ENCODE assay signal across 36 cellular contexts in genomic region chrX:100596601-100597000, GRCh38. TPM values are rescaled to one million over a fixed set of nuclear protein-coding genes. Genes with fewer than 3 reads are reported as not detected.
"Had no signal": no experiment of that assay in that cellular context is flagged by ENCODE, and none has a peak within 500 bp of the region (broad histone marks: within the 10 kb centered on the region; RNA-seq: fewer than 3 reads in every experiment).

No MANE protein-coding gene starts in this region.

- DNase-seq: activated CD4-positive, alpha-beta memory T cell treated with anti-CD3 and anti-CD28 coated beads, Interleukin-2, amount 10 ng/mL, durations not matched to agents 7 days and 5 days; activated CD4-positive, alpha-beta T cell treated with anti-CD3 and anti-CD28 coated beads for 1 hour; activated CD4-positive, alpha-beta T cell treated with anti-CD3 and anti-CD28 coated beads for 36 hours; activated CD4-positive, alpha-beta T cell treated with anti-CD3 and anti-CD28 coated beads for 48 hours; activated CD4-positive, alpha-beta T cell treated with anti-CD3 and anti-CD28 coated beads, Interleukin-2, amount 10 ng/mL, durations not matched to agents 7 days and 5 days; activated CD4-positive, alpha-beta T cell treated with anti-CD3 and anti-CD28 coated beads, Interleukin-2, amount 50 U/mL, for 48 hours; activated CD4-positive, CD25-positive, alpha-beta regulatory T cell; activated CD8-positive, alpha-beta memory T cell treated with anti-CD3 and anti-CD28 coated beads for 24 hours; activated CD8-positive, alpha-beta memory T cell treated with anti-CD3 and anti-CD28 coated beads, Interleukin-2, amount 10 ng/mL, durations not matched to agents 7 days and 5 days; activated CD8-positive, alpha-beta memory T cell treated with anti-CD3 and anti-CD28 coated beads, Interleukin-2, amount 50 U/mL, for 48 hours; activated CD8-positive, alpha-beta T cell treated with anti-CD3 and anti-CD28 coated beads, Interleukin-2, amount 10 ng/mL, durations not matched to agents 7 days and 5 days; activated effector memory CD4-positive, alpha-beta T cell treated with Interleukin-2 at 50 U/mL for 16 hours; activated gamma-delta T cell; activated naive CD4-positive, alpha-beta T cell treated with anti-CD3 and anti-CD28 coated beads, Interleukin-2, amount 10 ng/mL, durations not matched to agents 7 days and 5 days; activated naive CD4-positive, alpha-beta T cell treated with Interleukin-2 at 50 U/mL for 16 hours; activated naive CD8-positive, alpha-beta T cell treated with anti-CD3 and anti-CD28 coated beads, Interleukin-2, amount 10 ng/mL, durations not matched to agents 7 days and 5 days; activated naive CD8-positive, alpha-beta T cell treated with anti-CD3 and anti-CD28 coated beads, Interleukin-2, amount 50 U/mL, for 24 hours; activated T-cell treated with anti-CD3 and anti-CD28 coated beads, Interleukin-2, amount 50 U/mL, for 24 hours; activated T-cell treated with anti-CD3 and anti-CD28 coated beads, Interleukin-2, amount 50 U/mL, for 48 hours; amygdala; anterior cingulate cortex; central memory CD4-positive, alpha-beta T cell; T-helper 1 cell; T-helper 2 cell; T-helper 9 cell; WERI-Rb-1 had no signal

- H3K27me3 Mint-ChIP-seq: activated CD4-positive, alpha-beta T cell treated with anti-CD3 and anti-CD28 coated beads for 36 hours; activated CD4-positive, alpha-beta T cell treated with anti-CD3 and anti-CD28 coated beads, Interleukin-2, amount 10 ng/mL, durations not matched to agents 7 days and 5 days; activated naive CD4-positive, alpha-beta T cell treated with anti-CD3 and anti-CD28 coated beads, Interleukin-2, amount 10 ng/mL, durations not matched to agents 7 days and 5 days; activated naive CD8-positive, alpha-beta T cell; brain had no signal

- H3K27ac Mint-ChIP-seq: activated CD4-positive, alpha-beta memory T cell treated with anti-CD3 and anti-CD28 coated beads, Interleukin-2, amount 10 ng/mL, durations not matched to agents 7 days and 5 days; activated CD4-positive, alpha-beta T cell treated with anti-CD3 and anti-CD28 coated beads for 36 hours; activated CD4-positive, alpha-beta T cell treated with anti-CD3 and anti-CD28 coated beads, Interleukin-2, amount 10 ng/mL, durations not matched to agents 7 days and 5 days; activated CD8-positive, alpha-beta memory T cell treated with anti-CD3 and anti-CD28 coated beads, Interleukin-2, amount 10 ng/mL, durations not matched to agents 7 days and 5 days; activated CD8-positive, alpha-beta T cell treated with anti-CD3 and anti-CD28 coated beads, Interleukin-2, amount 10 ng/mL, durations not matched to agents 7 days and 5 days; activated naive CD4-positive, alpha-beta T cell treated with anti-CD3 and anti-CD28 coated beads, Interleukin-2, amount 10 ng/mL, durations not matched to agents 7 days and 5 days; activated naive CD4-positive, alpha-beta T cell treated with anti-CD3 and anti-CD28 coated beads, Interleukin-2, amount 50 U/mL, for 24 hours; activated naive CD8-positive, alpha-beta T cell; activated naive CD8-positive, alpha-beta T cell treated with anti-CD3 and anti-CD28 coated beads, Interleukin-2, amount 10 ng/mL, durations not matched to agents 7 days and 5 days; activated naive CD8-positive, alpha-beta T cell treated with anti-CD3 and anti-CD28 coated beads, Interleukin-2, amount 50 U/mL, for 24 hours; activated T-cell treated with anti-CD3 and anti-CD28 coated beads, Interleukin-2, amount 50 U/mL, for 24 hours; activated T-helper 2 cell treated with anti-CD3 and anti-CD28 coated beads, Interferon-gamma antibody, Interleukin-2, Interleukin-4, amounts not matched to agents 10 μg/mL and 5 μg/mL and 100 μg/mL, durations not matched to agents 14 hours and 24 hours and 36 hours; T-helper 1 cell treated with Interleukin-12 subunit alpha and Interleukin-12 subunit beta and Interleukin-4 antibody, amounts not matched to agents 30 μg/mL and 1 μg/mL, for 36 hours; T-helper 2 cell treated with Interferon-gamma antibody and Interleukin-4, amounts not matched to agents 5 μg/mL and 100 μg/mL, for 36 hours; WTC11 had no signal

- H3K36me3 ChIP-seq: ascending aorta, WERI-Rb-1 had no signal

- H3K4me3 Mint-ChIP-seq: activated CD4-positive, alpha-beta memory T cell treated with anti-CD3 and anti-CD28 coated beads, Interleukin-2, amount 10 ng/mL, durations not matched to agents 7 days and 5 days; activated CD4-positive, alpha-beta T cell treated with anti-CD3 and anti-CD28 coated beads for 36 hours; activated CD4-positive, alpha-beta T cell treated with anti-CD3 and anti-CD28 coated beads, Interleukin-2, amount 10 ng/mL, durations not matched to agents 7 days and 5 days; activated CD8-positive, alpha-beta memory T cell treated with anti-CD3 and anti-CD28 coated beads, Interleukin-2, amount 10 ng/mL, durations not matched to agents 7 days and 5 days; activated CD8-positive, alpha-beta T cell treated with anti-CD3 and anti-CD28 coated beads, Interleukin-2, amount 10 ng/mL, durations not matched to agents 7 days and 5 days; activated naive CD4-positive, alpha-beta T cell treated with anti-CD3 and anti-CD28 coated beads, Interleukin-2, amount 10 ng/mL, durations not matched to agents 7 days and 5 days; activated naive CD4-positive, alpha-beta T cell treated with anti-CD3 and anti-CD28 coated beads, Interleukin-2, amount 50 U/mL, for 24 hours; activated naive CD8-positive, alpha-beta T cell; activated naive CD8-positive, alpha-beta T cell treated with anti-CD3 and anti-CD28 coated beads, Interleukin-2, amount 10 ng/mL, durations not matched to agents 7 days and 5 days; activated naive CD8-positive, alpha-beta T cell treated with anti-CD3 and anti-CD28 coated beads, Interleukin-2, amount 50 U/mL, for 24 hours; activated T-cell treated with anti-CD3 and anti-CD28 coated beads, Interleukin-2, amount 50 U/mL, for 24 hours; brain; T-helper 1 cell treated with Interleukin-12 subunit alpha and Interleukin-12 subunit beta and Interleukin-4 antibody, amounts not matched to agents 30 μg/mL and 1 μg/mL, for 36 hours; T-helper 2 cell treated with Interferon-gamma antibody and Interleukin-4, amounts not matched to agents 5 μg/mL and 100 μg/mL, for 36 hours; WTC11 had no signal

- H3K9me3 ChIP-seq: ascending aorta had no signal

- ATAC-seq: activated CD4-positive, alpha-beta T cell treated with anti-CD3 and anti-CD28 coated beads for 36 hours; activated CD4-positive, CD25-positive, alpha-beta regulatory T cell treated with anti-CD3 and anti-CD28 coated beads, Interleukin-2, amount 50 U/mL, for 24 hours; activated CD8-positive, alpha-beta memory T cell treated with anti-CD3 and anti-CD28 coated beads, Interleukin-2, amount 10 ng/mL, durations not matched to agents 7 days and 5 days; activated CD8-positive, alpha-beta T cell treated with anti-CD3 and anti-CD28 coated beads, Interleukin-2, amount 10 ng/mL, durations not matched to agents 7 days and 5 days; activated naive CD8-positive, alpha-beta T cell treated with anti-CD3 and anti-CD28 coated beads, Interleukin-2, amount 50 U/mL, for 24 hours; WTC11 had no signal

- H3K9me3 Mint-ChIP-seq: activated CD4-positive, alpha-beta memory T cell treated with anti-CD3 and anti-CD28 coated beads, Interleukin-2, amount 10 ng/mL, durations not matched to agents 7 days and 5 days; activated CD4-positive, alpha-beta T cell treated with anti-CD3 and anti-CD28 coated beads, Interleukin-2, amount 10 ng/mL, durations not matched to agents 7 days and 5 days; activated naive CD4-positive, alpha-beta T cell treated with anti-CD3 and anti-CD28 coated beads, Interleukin-2, amount 10 ng/mL, durations not matched to agents 7 days and 5 days; activated naive CD4-positive, alpha-beta T cell treated with anti-CD3 and anti-CD28 coated beads, Interleukin-2, amount 50 U/mL, for 24 hours; activated naive CD8-positive, alpha-beta T cell treated with anti-CD3 and anti-CD28 coated beads, Interleukin-2, amount 10 ng/mL, durations not matched to agents 7 days and 5 days; activated naive CD8-positive, alpha-beta T cell treated with anti-CD3 and anti-CD28 coated beads, Interleukin-2, amount 50 U/mL, for 24 hours; activated T-cell treated with anti-CD3 and anti-CD28 coated beads, Interleukin-2, amount 50 U/mL, for 24 hours; activated T-helper 2 cell treated with anti-CD3 and anti-CD28 coated beads, Interferon-gamma antibody, Interleukin-2, Interleukin-4, amounts not matched to agents 10 μg/mL and 5 μg/mL and 100 μg/mL, durations not matched to agents 14 hours and 24 hours and 36 hours; brain; T-helper 1 cell treated with Interleukin-12 subunit alpha and Interleukin-12 subunit beta and Interleukin-4 antibody, amounts not matched to agents 30 μg/mL and 1 μg/mL, for 36 hours; T-helper 2 cell treated with Interferon-gamma antibody and Interleukin-4, amounts not matched to agents 5 μg/mL and 100 μg/mL, for 36 hours; WTC11 had no signal

- H3K36me3 Mint-ChIP-seq: activated CD8-positive, alpha-beta memory T cell treated with anti-CD3 and anti-CD28 coated beads, Interleukin-2, amount 10 ng/mL, durations not matched to agents 7 days and 5 days; activated naive CD4-positive, alpha-beta T cell treated with anti-CD3 and anti-CD28 coated beads, Interleukin-2, amount 10 ng/mL, durations not matched to agents 7 days and 5 days; activated naive CD4-positive, alpha-beta T cell treated with anti-CD3 and anti-CD28 coated beads, Interleukin-2, amount 50 U/mL, for 24 hours; activated naive CD8-positive, alpha-beta T cell; activated naive CD8-positive, alpha-beta T cell treated with anti-CD3 and anti-CD28 coated beads, Interleukin-2, amount 10 ng/mL, durations not matched to agents 7 days and 5 days; brain; WTC11 had no signal

- H3K27ac ChIP-seq: ascending aorta, WERI-Rb-1 had no signal

- H3K4me1 Mint-ChIP-seq: activated CD4-positive, alpha-beta memory T cell treated with anti-CD3 and anti-CD28 coated beads, Interleukin-2, amount 10 ng/mL, durations not matched to agents 7 days and 5 days; activated CD4-positive, alpha-beta T cell treated with anti-CD3 and anti-CD28 coated beads, Interleukin-2, amount 10 ng/mL, durations not matched to agents 7 days and 5 days; activated CD8-positive, alpha-beta memory T cell treated with anti-CD3 and anti-CD28 coated beads, Interleukin-2, amount 10 ng/mL, durations not matched to agents 7 days and 5 days; activated naive CD4-positive, alpha-beta T cell treated with anti-CD3 and anti-CD28 coated beads, Interleukin-2, amount 10 ng/mL, durations not matched to agents 7 days and 5 days; activated naive CD4-positive, alpha-beta T cell treated with anti-CD3 and anti-CD28 coated beads, Interleukin-2, amount 50 U/mL, for 24 hours; activated naive CD8-positive, alpha-beta T cell treated with anti-CD3 and anti-CD28 coated beads, Interleukin-2, amount 10 ng/mL, durations not matched to agents 7 days and 5 days had no signal

- H3K27me3 ChIP-seq: ascending aorta had no signal

- H3K4me1 ChIP-seq: ascending aorta had no signal

- H3K4me3 ChIP-seq: ascending aorta had no signal

RNA-seq across cellular contexts. Expression of gene TNMD, which starts 11.9 kb away (rescaled TPM):
- total RNA-seq: activated CD4-positive, alpha-beta memory T cell treated with anti-CD3 and anti-CD28 coated beads, Interleukin-2, amount 10 ng/mL, durations not matched to agents 7 days and 5 days; activated CD4-positive, alpha-beta T cell treated with anti-CD3 and anti-CD28 coated beads for 36 hours; activated CD4-positive, alpha-beta T cell treated with anti-CD3 and anti-CD28 coated beads, Interleukin-2, amount 10 ng/mL, durations not matched to agents 7 days and 5 days; activated CD8-positive, alpha-beta memory T cell treated with anti-CD3 and anti-CD28 coated beads, Interleukin-2, amount 10 ng/mL, durations not matched to agents 7 days and 5 days; activated CD8-positive, alpha-beta T cell treated with anti-CD3 and anti-CD28 coated beads, Interleukin-2, amount 10 ng/mL, durations not matched to agents 7 days and 5 days; activated naive CD8-positive, alpha-beta T cell treated with anti-CD3 and anti-CD28 coated beads, Interleukin-2, amount 10 ng/mL, durations not matched to agents 7 days and 5 days; activated T-helper 2 cell treated with anti-CD3 and anti-CD28 coated beads, Interferon-gamma antibody, Interleukin-2, Interleukin-4, amounts not matched to agents 10 μg/mL and 5 μg/mL and 100 μg/mL, durations not matched to agents 14 hours and 24 hours and 36 hours; ascending aorta; bronchial epithelial cell had no signal

RNA-seq across cellular contexts. Expression of gene TSPAN6, which starts 40.0 kb away (rescaled TPM):
- total RNA-seq: activated CD4-positive, alpha-beta memory T cell treated with anti-CD3 and anti-CD28 coated beads, Interleukin-2, amount 10 ng/mL, durations not matched to agents 7 days and 5 days; activated CD4-positive, alpha-beta T cell treated with anti-CD3 and anti-CD28 coated beads, Interleukin-2, amount 10 ng/mL, durations not matched to agents 7 days and 5 days; activated CD8-positive, alpha-beta memory T cell treated with anti-CD3 and anti-CD28 coated beads, Interleukin-2, amount 10 ng/mL, durations not matched to agents 7 days and 5 days; activated CD8-positive, alpha-beta T cell treated with anti-CD3 and anti-CD28 coated beads, Interleukin-2, amount 10 ng/mL, durations not matched to agents 7 days and 5 days; activated T-helper 2 cell treated with anti-CD3 and anti-CD28 coated beads, Interferon-gamma antibody, Interleukin-2, Interleukin-4, amounts not matched to agents 10 μg/mL and 5 μg/mL and 100 μg/mL, durations not matched to agents 14 hours and 24 hours and 36 hours had no signal

RNA-seq across cellular contexts. Expression of gene SRPX2, which starts 47.4 kb away (rescaled TPM):
- total RNA-seq: activated CD4-positive, alpha-beta memory T cell treated with anti-CD3 and anti-CD28 coated beads, Interleukin-2, amount 10 ng/mL, durations not matched to agents 7 days and 5 days; activated CD4-positive, alpha-beta T cell treated with anti-CD3 and anti-CD28 coated beads for 36 hours; activated CD4-positive, alpha-beta T cell treated with anti-CD3 and anti-CD28 coated beads, Interleukin-2, amount 10 ng/mL, durations not matched to agents 7 days and 5 days; activated CD8-positive, alpha-beta memory T cell treated with anti-CD3 and anti-CD28 coated beads, Interleukin-2, amount 10 ng/mL, durations not matched to agents 7 days and 5 days; activated CD8-positive, alpha-beta T cell treated with anti-CD3 and anti-CD28 coated beads, Interleukin-2, amount 10 ng/mL, durations not matched to agents 7 days and 5 days; activated naive CD8-positive, alpha-beta T cell treated with anti-CD3 and anti-CD28 coated beads, Interleukin-2, amount 10 ng/mL, durations not matched to agents 7 days and 5 days; activated T-helper 2 cell treated with anti-CD3 and anti-CD28 coated beads, Interferon-gamma antibody, Interleukin-2, Interleukin-4, amounts not matched to agents 10 μg/mL and 5 μg/mL and 100 μg/mL, durations not matched to agents 14 hours and 24 hours and 36 hours had no signal
